Comparison of ENCODE assay signal across 9 cellular contexts in the genomic region with DNA sequence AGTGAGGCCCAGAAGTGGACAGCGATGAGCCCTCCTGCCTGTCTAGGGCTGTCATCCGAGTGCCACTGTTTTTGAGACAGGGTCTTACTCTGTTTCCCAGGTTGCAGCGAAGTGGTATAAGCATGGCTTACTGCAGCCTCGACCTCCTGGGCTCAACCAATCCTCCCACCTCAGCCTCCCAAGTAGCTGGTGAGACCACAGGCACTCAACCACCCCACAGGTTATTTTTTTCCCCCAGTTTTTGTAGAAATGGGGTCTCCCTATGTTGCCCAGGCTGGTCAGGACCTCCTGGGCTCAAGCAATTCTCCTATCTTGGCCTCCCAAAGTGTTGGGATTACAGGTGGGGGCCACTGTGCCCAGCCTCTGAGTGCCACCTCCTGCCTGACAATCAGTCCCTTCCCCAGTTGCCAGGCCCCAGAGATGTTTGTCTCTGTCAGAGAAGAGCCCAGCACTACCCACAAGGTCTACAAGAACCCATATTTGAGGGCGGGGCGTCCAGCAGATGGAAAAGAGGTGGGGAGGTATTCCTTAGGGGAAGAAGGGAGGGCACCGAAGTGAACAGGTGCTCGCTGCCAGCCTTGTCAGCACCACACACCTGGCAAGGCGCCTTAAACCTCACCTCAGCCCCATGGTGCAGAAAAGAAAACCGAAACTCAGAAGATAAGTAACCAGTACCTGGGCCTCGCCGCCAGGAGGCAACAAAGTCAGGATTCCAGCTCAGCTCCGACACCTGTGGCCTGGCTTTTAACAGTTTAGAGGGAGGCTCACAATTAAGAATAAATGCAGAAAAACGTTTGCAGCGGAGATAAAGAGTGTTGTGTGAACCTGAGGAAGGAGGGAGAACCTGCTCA.
DNase-seq lines count a peak whose midpoint lies in the region; ATAC-seq and TF ChIP-seq lines count a peak whose summit lies in the region.
"Had no signal": no experiment of that assay in that cellular context is flagged by ENCODE, and none has a peak within 500 bp of the region (broad histone marks: within the 10 kb centered on the region; RNA-seq: fewer than 3 reads in every experiment).

No MANE protein-coding gene starts in this region.

- H3K9ac ChIP-seq in neural progenitor cell = no peak overlapping the region

- intact Hi-C loops in body of pancreas (cut with DNase I) (no loop called here), A673 (cut with micrococcal nuclease; ENCODE audit: unreplicated experiment) (no loop called here)

- H3K4me3 ChIP-seq in LNCaP clone FGC (ENCODE audit: low read depth, low read length) (no peak overlapping the region), body of pancreas (no peak overlapping the region), neural progenitor cell (no peak overlapping the region), A673 (ENCODE audit: low read depth, low read length, poor library complexity, severe bottlenecking) (no peak overlapping the region)

- BruUV-seq in A673 (replicated peaks; lab: Mats Ljungman, UMichigan) = no TSS peak

- ATAC-seq in body of pancreas (peak; percentile 98), HG03571 (IDR thresholded peaks at IDR 0.05; ENCODE audit: unreplicated experiment) (no peak)

- DNase-seq in LNCaP clone FGC (ENCODE audit: low read depth) = no peak
- DNase-seq in body of pancreas = peak; percentile 88 to 95 (median 91)
- peak; percentile 65 for DNase-seq in neural progenitor cell (ENCODE audit: low spot score)
- DNase-seq in A673 (ENCODE audit: low spot score) = no peak
- DNase-seq in anterior cingulate cortex (lab: John Stamatoyannopoulos, UW) = no peak
- DNase-seq in pons (ENCODE audit: low spot score) = no peak
- DNase-seq: amygdala had no signal

- H3K4me1 Mint-ChIP-seq in neural progenitor cell = peaks cover 21% of the 10 kb centered on the region

- no peaks in the 10 kb centered on the region for H3K9me3 Mint-ChIP-seq in neural progenitor cell

- H3F3A ChIP-seq in neural progenitor cell (ENCODE audit: low read depth) = peaks cover 15% of the 10 kb centered on the region

- H3K36me3 ChIP-seq in body of pancreas (replicated peaks in 1 of 2; ENCODE audit: insufficient read depth in 1 of 2, low read depth in 2 of 2) (no peaks in the 10 kb centered on the region), neural progenitor cell (no peaks in the 10 kb centered on the region), A673 (ENCODE audit: insufficient read depth, low read length, poor library complexity, severe bottlenecking) (no peaks in the 10 kb centered on the region)

- H3K4me2 ChIP-seq in neural progenitor cell = no peak overlapping the region

- peaks cover 21% of the 10 kb centered on the region for H3K27me3 Mint-ChIP-seq in neural progenitor cell (ENCODE audit: insufficient read depth, low read depth)

- H3K9me3 ChIP-seq in body of pancreas (no peaks in the 10 kb centered on the region), neural progenitor cell (ENCODE audit: low read depth) (no peaks in the 10 kb centered on the region), A673 (ENCODE audit: low read depth, low read length, poor library complexity, severe bottlenecking) (no peaks in the 10 kb centered on the region)

- CTCF ChIA-PET in A673 (lab: Charles Lee) = no interaction called here

- H3K27ac Mint-ChIP-seq in neural progenitor cell = peak overlapping the region; percentile 25

- no peak overlapping the region for H2AFZ ChIP-seq in neural progenitor cell (replicated peaks)

- H3K79me2 ChIP-seq in neural progenitor cell (ENCODE audit: low read depth) = no peaks in the 10 kb centered on the region

- no peak overlapping the region for H3K4me3 Mint-ChIP-seq in neural progenitor cell

- TF ChIP-seq POLR2A in body of pancreas (IDR thresholded peaks at IDR 0.05) = no peak

- H4K20me1 ChIP-seq in neural progenitor cell (ENCODE audit: low read depth) = no peaks in the 10 kb centered on the region

- POLR2A ChIA-PET in A673 (lab: Charles Lee; ENCODE audit: low non-redundant PET) = no interaction called here

- peak; percentile 46 for TF ChIP-seq CTCF in GM12872 (IDR thresholded peaks at IDR 0.05; ENCODE audit: insufficient read depth, low read depth, low read length)
- TF ChIP-seq CTCF in LNCaP clone FGC (IDR thresholded peaks at IDR 0.05; ENCODE audit: control insufficient read depth, extremely low read depth, insufficient read depth) = peak; percentile 36; the same call in 1 of the 2 replicates
- peak; percentile 38 to 89 (median 83) for TF ChIP-seq CTCF in body of pancreas (IDR thresholded peaks at IDR 0.05)
- peak; percentile 60 for TF ChIP-seq CTCF in neural progenitor cell (IDR thresholded peaks at IDR 0.05)
- no peak for TF ChIP-seq CTCF in A673 (conservative IDR thresholded peaks at IDR 0.05; ENCODE audit: low read depth, low read length)

- H3K4me1 ChIP-seq in body of pancreas (peaks cover 19% of the 10 kb centered on the region), neural progenitor cell (peaks cover 13% of the 10 kb centered on the region), A673 (ENCODE audit: insufficient read depth, low read length, poor library complexity, severe bottlenecking) (peaks cover 11% of the 10 kb centered on the region)

- H3K27me3 ChIP-seq in body of pancreas (no peaks in the 10 kb centered on the region), neural progenitor cell (no peaks in the 10 kb centered on the region), A673 (replicated peaks; ENCODE audit: insufficient read depth, low read depth, low read length, poor library complexity) (no peaks in the 10 kb centered on the region)

- WGBS in body of pancreas, 2 donors = 26 to 38% methylated on average over 12 to 15 of the region's 15 CpGs

- H3K27ac ChIP-seq in body of pancreas (peak overlapping the region in 3 of 4 donors; percentile 12 to 53 (median 45)), neural progenitor cell (no peak overlapping the region), A673 (ENCODE audit: low read depth, low read length, poor library complexity, severe bottlenecking) (no peak overlapping the region)

- no peaks in the 10 kb centered on the region for H3K36me3 Mint-ChIP-seq in neural progenitor cell

Comparison
In these comparisons a context has a peak if more than half of its experiments do, and no peak if none do; other contexts are left out.
1. DNase-seq: peak in body of pancreas (4 of 4) and neural progenitor cell (single experiment); none in LNCaP clone FGC (single experiment), A673 (single experiment), anterior cingulate cortex (0 of 58) and pons (single experiment).
2. H3K27ac ChIP-seq: peak in body of pancreas (3 of 4); none in neural progenitor cell (single experiment) and A673 (single experiment).